In genomic region chr6:163651910-163652309, GRCh38 we compare ENCODE assay signal across 21 cellular contexts.
DNase-seq lines count a peak whose midpoint lies in the region; ATAC-seq, FAIRE-seq and TF ChIP-seq lines count a peak whose summit lies in the region.
"Had no signal": no experiment of that assay in that cellular context is flagged by ENCODE, and none has a peak within 500 bp of the region (broad histone marks: within the 10 kb centered on the region; RNA-seq: fewer than 3 reads in every experiment).

No MANE protein-coding gene starts in this region.

- no TSS peak for BruUV-seq in IMR-90 (replicated peaks; lab: Mats Ljungman, UMichigan)

- in situ Hi-C loops in IMR-90 (cut with MboI; ENCODE audit: low sequenced_read_pairs) = no loop called here

- peaks cover 14% of the 10 kb centered on the region for H3K27me3 Mint-ChIP-seq in activated T-cell treated with anti-CD3 and anti-CD28 coated beads, Interleukin-2, amount 50 U/mL, for 72 hours (ENCODE audit: low read depth)

- no peak overlapping the region for H2BK15ac ChIP-seq in IMR-90 (ENCODE audit: low read depth, low read length)

- no peak overlapping the region for H2AK9ac ChIP-seq in IMR-90 (replicated peaks; ENCODE audit: low read depth, low read length, poor library complexity)

- no peak overlapping the region for H4K8ac ChIP-seq in IMR-90 (ENCODE audit: low read depth in 2 of 2, low read length in 2 of 2)

- WGBS in IMR-90 (ENCODE audit: extremely low coverage in 2 of 2, insufficient read length in 1 of 2), 2 experiments = no CpG with 5 or more reads among the region's 2 CpGs
- WGBS in suprapubic skin = 56% methylated on average over 2 of the region's 2 CpGs

- H3K4me1 Mint-ChIP-seq in activated T-cell treated with anti-CD3 and anti-CD28 coated beads, Interleukin-2, amount 50 U/mL, for 72 hours (ENCODE audit: low read depth) = no peaks in the 10 kb centered on the region
- H3K4me1 Mint-ChIP-seq: activated CD4-positive, alpha-beta T cell treated with anti-CD3 and anti-CD28 coated beads, Interleukin-2, amount 10 ng/mL, durations not matched to agents 7 days and 5 days; stimulated activated effector memory CD8-positive, alpha-beta T cell treated with anti-CD3 and anti-CD28 coated beads, Interleukin-12 subunit alpha, Interleukin-12 subunit beta, amount 100 ng/mL, for 72 hours had no signal

- no peaks in the 10 kb centered on the region for H3K36me3 Mint-ChIP-seq in activated T-cell treated with anti-CD3 and anti-CD28 coated beads, Interleukin-2, amount 50 U/mL, for 72 hours (ENCODE audit: insufficient read depth in 2 of 2)
- H3K36me3 Mint-ChIP-seq: stimulated activated effector memory CD8-positive, alpha-beta T cell treated with anti-CD3 and anti-CD28 coated beads, Interleukin-12 subunit alpha, Interleukin-12 subunit beta, amount 100 ng/mL, for 72 hours had no signal

- dilution Hi-C loops in IMR-90 (cut with HindIII; ENCODE audit: low sequenced_read_pairs, unreplicated experiment) = no loop called here

- no peaks in the 10 kb centered on the region for H4K20me1 ChIP-seq in IMR-90 (ENCODE audit: insufficient read depth, low read length)

- H3K36me3 ChIP-seq in IMR-90 (ENCODE audit: control insufficient read depth, insufficient read depth, low read length) = no peaks in the 10 kb centered on the region
- no peaks in the 10 kb centered on the region for H3K36me3 ChIP-seq in left lung
- H3K36me3 ChIP-seq in suprapubic skin = no peaks in the 10 kb centered on the region
- H3K36me3 ChIP-seq: BE2C had no signal

- H3K4ac ChIP-seq in IMR-90 (ENCODE audit: low read depth, low read length) = no peak overlapping the region

- no peak overlapping the region for H3K9ac ChIP-seq in IMR-90 (ENCODE audit: low read depth, low read length)

- CTCF ChIA-PET in IMR-90 (lab: Yijun Ruan, JAX) = no interaction called here

- H2BK5ac ChIP-seq in IMR-90 (ENCODE audit: low read depth, low read length, poor library complexity, severe bottlenecking) = no peak overlapping the region

- ATAC-seq in IMR-90 (ENCODE audit: low read depth) (0 out of 2 replicates have a peak, but pooled peaks have one; percentile 17), left lung (peak; percentile 67)
- no peak for ATAC-seq in activated T-cell treated with anti-CD3 and anti-CD28 coated beads, Interleukin-2, amount 50 U/mL, for 72 hours (replicated peaks in 1 of 2)
- ATAC-seq: stimulated activated effector memory CD8-positive, alpha-beta T cell treated with anti-CD3 and anti-CD28 coated beads, Interleukin-12 subunit alpha, Interleukin-12 subunit beta, amount 100 ng/mL, for 72 hours had no signal

- no peak overlapping the region for H3K27ac Mint-ChIP-seq in activated T-cell treated with anti-CD3 and anti-CD28 coated beads, Interleukin-2, amount 50 U/mL, for 72 hours
- H3K27ac Mint-ChIP-seq: activated CD4-positive, alpha-beta T cell treated with anti-CD3 and anti-CD28 coated beads, Interleukin-2, amount 10 ng/mL, durations not matched to agents 7 days and 5 days; stimulated activated effector memory CD8-positive, alpha-beta T cell treated with anti-CD3 and anti-CD28 coated beads, Interleukin-12 subunit alpha, Interleukin-12 subunit beta, amount 100 ng/mL, for 72 hours had no signal

- TF ChIP-seq RAD21 in IMR-90 (IDR thresholded peaks at IDR 0.05; ENCODE audit: low read length) = no peak

- H3K14ac ChIP-seq in IMR-90 (replicated peaks; ENCODE audit: low read depth, low read length) = no peak overlapping the region

- H3K79me1 ChIP-seq in IMR-90 (ENCODE audit: low read depth in 1 of 2, low read length in 2 of 2) = no peaks in the 10 kb centered on the region

- H3K27me3 ChIP-seq in IMR-90 (ENCODE audit: control insufficient read depth, insufficient read depth, low read length) (peaks cover 2% of the 10 kb centered on the region; the same call in 1 of the 2 replicates), left lung (no peaks in the 10 kb centered on the region), suprapubic skin (no peaks in the 10 kb centered on the region)
- H3K27me3 ChIP-seq: BE2C had no signal

- POLR2A ChIA-PET in IMR-90 (lab: Charles Lee; ENCODE audit: unreplicated experiment) = no interaction called here

- H2BK20ac ChIP-seq in IMR-90 (ENCODE audit: low read depth, low read length) = no peak overlapping the region

- H3K27ac ChIP-seq in IMR-90 (ENCODE audit: insufficient read depth, low read length) (no peak overlapping the region), left lung (peak overlapping the region in 1 of 2 donors; percentile 21), suprapubic skin (peak overlapping the region; percentile 65)

- no peak overlapping the region for H3K56ac ChIP-seq in IMR-90 (ENCODE audit: extremely low read depth, insufficient read depth, low read length)

- H3K4me3 ChIP-seq in IMR-90 (ENCODE audit: insufficient read depth, low read depth, low read length) (no peak overlapping the region), choroid plexus epithelial cell (ENCODE audit: low read depth, low read length) (no peak overlapping the region), left lung (no peak overlapping the region), suprapubic skin (no peak overlapping the region)

- no peak for TF ChIP-seq EP300 in suprapubic skin (IDR thresholded peaks at IDR 0.05)

- H3K9me1 ChIP-seq in IMR-90 (ENCODE audit: insufficient read depth, low read length) = no peaks in the 10 kb centered on the region

- no peak overlapping the region for H2AFZ ChIP-seq in IMR-90 (replicated peaks; ENCODE audit: low read length, poor library complexity)

- TF ChIP-seq CTCF in IMR-90 (conservative IDR thresholded peaks at IDR 0.05; ENCODE audit: low read depth, low read length) (no peak), choroid plexus epithelial cell (conservative IDR thresholded peaks at IDR 0.05; ENCODE audit: low read depth, low read length) (no peak), left lung (IDR thresholded peaks at IDR 0.05) (no peak), suprapubic skin (IDR thresholded peaks at IDR 0.05) (no peak)

- intact Hi-C loops in IMR-90 (cut with micrococcal nuclease) = no loop called here
- intact Hi-C loops in left lung (cut with DNase I) = no loop called here

- H3K9me3 ChIP-seq in IMR-90 (ENCODE audit: control insufficient read depth, insufficient read depth, low read length) (no peaks in the 10 kb centered on the region), left lung (no peaks in the 10 kb centered on the region), suprapubic skin (no peaks in the 10 kb centered on the region)
- H3K9me3 ChIP-seq: BE2C had no signal

- FAIRE-seq in GM12891 (lab: Jason Lieb, UNC) = no peak

- H4K91ac ChIP-seq in IMR-90 (ENCODE audit: insufficient read depth, low read depth, low read length) = no peak overlapping the region

- no peak overlapping the region for H2AK5ac ChIP-seq in IMR-90 (ENCODE audit: low read depth, low read length)

- no peak for TF ChIP-seq POLR2A in IMR-90 (IDR thresholded peaks at IDR 0.05; ENCODE audit: low read depth, low read length)
- no peak for TF ChIP-seq POLR2A in suprapubic skin (IDR thresholded peaks at IDR 0.05)
- TF ChIP-seq POLR2A in GM12891 (IDR thresholded peaks at IDR 0.05; ENCODE audit: low read depth, low read length) = no peak

- DNase-seq in IMR-90 = peak; percentile 9
- DNase-seq in choroid plexus epithelial cell (ENCODE audit: low read depth) = peak; percentile 4
- no peak for DNase-seq in left lung
- no peak for DNase-seq in suprapubic skin (ENCODE audit: low spot score in 2 of 2)
- DNase-seq in activated T-cell treated with anti-CD3 and anti-CD28 coated beads, Interleukin-2, amount 50 U/mL, for 72 hours = no peak
- DNase-seq in GM12891 (ENCODE audit: insufficient read length, low spot score) = no peak
- DNase-seq in epidermal melanocyte (ENCODE audit: insufficient read length, low spot score) = no peak
- DNase-seq: activated CD4-positive, alpha-beta T cell treated with anti-CD3 and anti-CD28 coated beads, Interleukin-2, amount 10 ng/mL, durations not matched to agents 7 days and 5 days; BE2C; Calu3; effector CD8-positive, alpha-beta T cell; foreskin fibroblast; Karpas-422; midbrain; NCI-H1092 treated with DMSO at 0.1 percent for 48 hours; NCI-H2107; NCI-H748 treated with DMSO at 0.1 percent for 48 hours; SHP77 treated with DMSO at 0.1 percent for 48 hours; stimulated activated CD4-positive, alpha-beta T cell treated with anti-CD3 and anti-CD28 coated beads, Interleukin-15, amount 100 ng/mL, for 24 hours; T-helper 1 cell had no signal

- no peak overlapping the region for H2BK120ac ChIP-seq in IMR-90 (ENCODE audit: low read depth, low read length)

- no peaks in the 10 kb centered on the region for H3K4me1 ChIP-seq in IMR-90 (ENCODE audit: control insufficient read depth, insufficient read depth, low read length)
- no peaks in the 10 kb centered on the region for H3K4me1 ChIP-seq in left lung
- H3K4me1 ChIP-seq in suprapubic skin = peaks cover 7% of the 10 kb centered on the region
- H3K4me1 ChIP-seq: BE2C had no signal

- no peak overlapping the region for H3K23ac ChIP-seq in IMR-90 (ENCODE audit: low read depth, low read length)

- H4K5ac ChIP-seq in IMR-90 (ENCODE audit: low read depth, low read length) = no peak overlapping the region

- H3K18ac ChIP-seq in IMR-90 (ENCODE audit: low read depth, low read length) = no peak overlapping the region

- H3K9me3 Mint-ChIP-seq in activated T-cell treated with anti-CD3 and anti-CD28 coated beads, Interleukin-2, amount 50 U/mL, for 72 hours = no peaks in the 10 kb centered on the region
- H3K9me3 Mint-ChIP-seq: stimulated activated effector memory CD8-positive, alpha-beta T cell treated with anti-CD3 and anti-CD28 coated beads, Interleukin-12 subunit alpha, Interleukin-12 subunit beta, amount 100 ng/mL, for 72 hours had no signal

- H3K4me3 Mint-ChIP-seq in activated T-cell treated with anti-CD3 and anti-CD28 coated beads, Interleukin-2, amount 50 U/mL, for 72 hours = no peak overlapping the region
- H3K4me3 Mint-ChIP-seq: activated CD4-positive, alpha-beta T cell treated with anti-CD3 and anti-CD28 coated beads, Interleukin-2, amount 10 ng/mL, durations not matched to agents 7 days and 5 days; stimulated activated effector memory CD8-positive, alpha-beta T cell treated with anti-CD3 and anti-CD28 coated beads, Interleukin-12 subunit alpha, Interleukin-12 subunit beta, amount 100 ng/mL, for 72 hours had no signal

- H3K4me2 ChIP-seq in IMR-90 (ENCODE audit: low read depth, low read length) = no peak overlapping the region

TF ChIP-seq in IMR-90, 13 proteins besides CTCF, POLR2A, EP300 and RAD21 (continues in another document):
- TF ChIP-seq BHLHE40 (IDR thresholded peaks at IDR 0.05; ENCODE audit: low read depth, low read length) (no peak), SMC3 (IDR thresholded peaks at IDR 0.05; ENCODE audit: low read depth, low read length) (no peak), MAFK (IDR thresholded peaks at IDR 0.05; ENCODE audit: low read depth, low read length) (no peak)

TF ChIP-seq in GM12891, 5 proteins besides CTCF, POLR2A, EP300 and RAD21:
- TF ChIP-seq SPI1 (IDR thresholded peaks at IDR 0.05; ENCODE audit: low read depth, low read length) = no peak

Comparison
In these comparisons a context has a peak if more than half of its experiments do, and no peak if none do; other contexts are left out.
1. ATAC-seq: peak in IMR-90 (single experiment) and left lung (single experiment); none in activated T-cell treated with anti-CD3 and anti-CD28 coated beads, Interleukin-2, amount 50 U/mL, for 72 hours (0 of 2).
2. DNase-seq: peak in IMR-90 (single experiment) and choroid plexus epithelial cell (single experiment); none in left lung (0 of 2), suprapubic skin (0 of 2), activated T-cell treated with anti-CD3 and anti-CD28 coated beads, Interleukin-2, amount 50 U/mL, for 72 hours (0 of 2), GM12891 (single experiment) and epidermal melanocyte (single experiment).